ENCODE assay signal across 23 cellular contexts in the genomic region with DNA sequence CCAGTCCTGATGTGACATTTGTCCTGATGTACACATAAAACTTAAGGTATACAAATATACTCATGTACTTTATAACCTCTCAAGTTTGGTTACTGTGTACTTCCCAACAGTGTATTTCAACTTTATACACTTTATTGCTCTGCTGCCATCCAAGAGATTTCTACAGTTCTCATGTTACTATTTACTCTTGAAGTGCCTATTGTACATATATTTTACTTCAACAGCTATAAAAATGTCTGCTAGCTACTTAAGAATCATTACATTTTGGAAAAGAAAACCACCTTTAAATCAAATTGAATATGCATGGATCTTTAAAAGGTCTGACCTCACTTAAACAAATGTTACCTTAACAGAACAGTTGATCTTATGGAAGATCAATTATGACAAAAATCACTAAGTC.
"Had no signal": no experiment of that assay in that cellular context is flagged by ENCODE, and none has a peak within 500 bp of the region (broad histone marks: within the 10 kb centered on the region; RNA-seq: fewer than 3 reads in every experiment).

No MANE protein-coding gene starts in this region.

- DNase-seq: kidney glomerular epithelial cell; left cardiac atrium; left lung; lower lobe of right lung; mammary epithelial cell; mesenchymal stem cell; naive thymus-derived CD8-positive, alpha-beta T cell; nucleus accumbens; pancreas; posterior cingulate gyrus; retina; right cardiac atrium; stimulated activated CD4-positive, alpha-beta T cell treated with anti-CD3 and anti-CD28 coated beads, Interleukin-12 subunit alpha, Interleukin-12 subunit beta, amount 100 ng/mL, for 4 hours; stimulated activated CD4-positive, alpha-beta T cell treated with anti-CD3 and anti-CD28 coated beads, Interleukin-15, amount 100 ng/mL, for 24 hours; stimulated activated CD4-positive, alpha-beta T cell treated with anti-CD3 and anti-CD28 coated beads, Interleukin-2, amount 100 ng/mL, for 24 hours; stimulated activated CD4-positive, alpha-beta T cell treated with anti-CD3 and anti-CD28 coated beads, Interleukin-4, amount 100 ng/mL, for 1 hour; stimulated activated naive B cell treated with anti-CD40 and anti-IgM and Interleukin-4, amounts not matched to agents 10 μg/mL and 1 μg/mL and 100 μg/mL, for 72 hours; stimulated activated naive CD8-positive, alpha-beta T cell treated with anti-CD3 and anti-CD28 coated beads, Interleukin-15, Interleukin-2, amounts not matched to agents 100 U/mL and 50 U/mL, for 24 hours; stomach; testis; thyroid gland; transverse colon; upper lobe of left lung had no signal
